Comparison of ENCODE assay signal across 8 cellular contexts in genomic region chr6:96899019-96899418, GRCh38. TPM values are rescaled to one million over a fixed set of nuclear protein-coding genes. Genes with fewer than 3 reads are reported as not detected.
A peak's percentile ranks its signal among the peaks of the same experiment; 100 is the strongest.
DNase-seq lines count a peak whose midpoint lies in the region; ATAC-seq, FAIRE-seq and TF ChIP-seq lines count a peak whose summit lies in the region.

No MANE protein-coding gene starts in this region.

- peaks cover 3 to 41% (median 32%) of the 10 kb centered on the region in 12 donors for H3K4me1 ChIP-seq in heart left ventricle
- H3K4me1 ChIP-seq in body of pancreas = peaks cover 25% of the 10 kb centered on the region

- peak; percentile 98 for FAIRE-seq in islet of Langerhans (lab: Jason Lieb, UNC)

- peak overlapping the region in 8 of 12 donors; percentile 72 to 97 (median 84) for H3K4me3 ChIP-seq in heart left ventricle
- no peak overlapping the region for H3K4me3 ChIP-seq in body of pancreas

- peak; percentile 20 to 68 (median 50) for TF ChIP-seq CTCF in heart left ventricle (IDR thresholded peaks at IDR 0.05)
- TF ChIP-seq CTCF in body of pancreas (IDR thresholded peaks at IDR 0.05) = peak in 6 of 7 experiments; percentile 13 to 51 (median 44)

- H3K36me3 ChIP-seq in heart left ventricle (peaks cover 0 to 24% (median 19%) of the 10 kb centered on the region in 9 donors), body of pancreas (replicated peaks in 1 of 2; ENCODE audit: insufficient read depth in 1 of 2, low read depth in 2 of 2) (peaks cover 0 to 3% of the 10 kb centered on the region in 2 donors)

- TF ChIP-seq POLR2A in heart left ventricle (IDR thresholded peaks at IDR 0.05) = no peak
- no peak for TF ChIP-seq POLR2A in body of pancreas (IDR thresholded peaks at IDR 0.05)

- ATAC-seq in heart left ventricle = no peak
- no peak for ATAC-seq in body of pancreas
- ATAC-seq in GM18498 (IDR thresholded peaks at IDR 0.05; ENCODE audit: unreplicated experiment) = no peak

- 19 to 28% (median 24%) methylated on average over 3 of the region's 3 CpGs for WGBS in heart left ventricle, 4 donors
- WGBS in body of pancreas, 2 donors = 27 to 32% methylated on average over 3 of the region's 3 CpGs

- DNase-seq in heart left ventricle (no peak), cardiac septum (ENCODE audit: low spot score) (no peak), NCI-H2107 treated with DMSO at 0.1 percent for 48 hours (lab: John Stamatoyannopoulos, UW; ENCODE audit: unreplicated experiment) (peak; percentile 9), body of pancreas (peak in 2 of 4 donors; percentile 9 to 25), superior temporal gyrus (ENCODE audit: extremely low spot score) (peak; percentile 96)
- DNase-seq in activated CD4-positive, alpha-beta T cell treated with anti-CD3 and anti-CD28 coated beads for 48 hours = no peak

- intact Hi-C loops in heart left ventricle (cut with DNase I) (loop anchor here in 9 of 10 donors (2.0 to 10.0 kb wide), 12 partner anchors 26 to 496 kb away; partner anchors contain the start of genes UFL1 (in 2 of the 9), GPR63 (in 1 of the 9) and KLHL32 (in 1 of the 9)), cardiac septum (cut with DNase I) (loop anchor here (2.0 to 5.0 kb wide), 5 partner anchors 26 to 377 kb away; partner anchors contain the start of genes GPR63, KLHL32 and UFL1), body of pancreas (cut with DNase I) (no loop called here)

- peak overlapping the region; percentile 91 to 99 (median 96) for H3K27ac ChIP-seq in heart left ventricle
- H3K27ac ChIP-seq in body of pancreas = peak overlapping the region in 3 of 4 donors; percentile 82 to 97 (median 90)

- H3K27me3 ChIP-seq in heart left ventricle (no peaks in the 10 kb centered on the region), body of pancreas (no peaks in the 10 kb centered on the region)

- H3K9me3 ChIP-seq in heart left ventricle (no peaks in the 10 kb centered on the region), body of pancreas (no peaks in the 10 kb centered on the region)

RNA-seq across cellular contexts. Expression of gene NDUFAF4, which starts 1.3 kb away (rescaled TPM):
- total RNA-seq in heart left ventricle = 100 to 1,000 TPM in 2 of 9 donors, 10 to 100 TPM in 7; 59.6 to 107 (median 89.7) TPM
- 10 to 100 TPM; 62.9 to 75.2 TPM for polyA plus RNA-seq in heart left ventricle
- total RNA-seq in cardiac septum = 103 TPM
- 10 to 100 TPM in 1 of 2 donors, 1 to 10 TPM in 1; 6.2 to 42.2 TPM for total RNA-seq in body of pancreas

RNA-seq across cellular contexts. Expression of gene KLHL32, which starts 25.5 kb away (rescaled TPM):
- total RNA-seq in heart left ventricle (1 to 10 TPM in 4 of 9 donors, under 1 TPM in 5; 0.50 to 2.4 (median 0.88) TPM), cardiac septum (0.16 TPM), body of pancreas (1 to 10 TPM in 1 of 2 donors, under 1 TPM in 1; 0.78 to 1.3 TPM)
- under 1 TPM; 0.15 to 0.46 TPM for polyA plus RNA-seq in heart left ventricle

Comparison
In these comparisons a context has a peak if more than half of its experiments do, and no peak if none do; other contexts are left out.
1. DNase-seq: peak in NCI-H2107 treated with DMSO at 0.1 percent for 48 hours (single experiment) and superior temporal gyrus (single experiment); none in heart left ventricle (0 of 5), cardiac septum (single experiment) and activated CD4-positive, alpha-beta T cell treated with anti-CD3 and anti-CD28 coated beads for 48 hours (single experiment).
2. H3K4me3 ChIP-seq: peak in heart left ventricle (8 of 12); none in body of pancreas (0 of 2).